In genomic region chr14:64938972-64939816, GRCh38 we compare ENCODE assay signal across 9 cellular contexts. TPM values are rescaled to one million over a fixed set of nuclear protein-coding genes. Genes with fewer than 3 reads are reported as not detected.
DNase-seq lines count a peak whose midpoint lies in the region; ATAC-seq, FAIRE-seq and TF ChIP-seq lines count a peak whose summit lies in the region.
"Had no signal": no experiment of that assay in that cellular context is flagged by ENCODE, and none has a peak within 500 bp of the region (broad histone marks: within the 10 kb centered on the region; RNA-seq: fewer than 3 reads in every experiment).

No MANE protein-coding gene starts in this region.

- POLR2A ChIA-PET in CD8-positive, alpha-beta T cell (lab: Charles Lee) = interaction anchor here (1.0 kb wide), 1 partner anchor 14 kb away, joined by 4 read pairs; no protein-coding TSS in a partner anchor

- no peak for FAIRE-seq in RCC 7860 (lab: Jason Lieb, UNC)

- CTCF ChIA-PET in CD8-positive, alpha-beta T cell (lab: Charles Lee) = interaction anchor here (1.1 to 1.5 kb wide), 2 partner anchors 11 to 115 kb away, joined by 3 to 5 read pairs; no protein-coding TSS in a partner anchor

- no peaks in the 10 kb centered on the region for H3K27me3 Mint-ChIP-seq in CD8-positive, alpha-beta T cell (ENCODE audit: low read depth)
- H3K27me3 Mint-ChIP-seq in effector memory CD8-positive, alpha-beta T cell = no peaks in the 10 kb centered on the region

- H3K4me1 Mint-ChIP-seq in CD8-positive, alpha-beta T cell (ENCODE audit: low read depth) = peaks cover 78% of the 10 kb centered on the region
- peaks cover 16 to 44% of the 10 kb centered on the region in 2 donors for H3K4me1 Mint-ChIP-seq in effector memory CD8-positive, alpha-beta T cell (ENCODE audit: low read depth in 2 of 2)

- H3K9me3 Mint-ChIP-seq in CD8-positive, alpha-beta T cell = no peaks in the 10 kb centered on the region
- H3K9me3 Mint-ChIP-seq in effector memory CD8-positive, alpha-beta T cell = no peaks in the 10 kb centered on the region
- H3K9me3 Mint-ChIP-seq: T-helper 2 cell treated with Interferon-gamma antibody and Interleukin-4, amounts not matched to agents 5 μg/mL and 100 μg/mL, for 36 hours had no signal

- H3K9me3 ChIP-seq in CD8-positive, alpha-beta T cell (ENCODE audit: low read length) = no peaks in the 10 kb centered on the region
- H3K9me3 ChIP-seq in uterus = no peaks in the 10 kb centered on the region
- H3K9me3 ChIP-seq: heart left ventricle had no signal

- H3K36me3 ChIP-seq in CD8-positive, alpha-beta T cell (ENCODE audit: insufficient read depth, low read length) = peaks cover 2% of the 10 kb centered on the region
- H3K36me3 ChIP-seq in uterus = no peaks in the 10 kb centered on the region

- no peak for TF ChIP-seq POLR2A in uterus (IDR thresholded peaks at IDR 0.05)

- no peak for DNase-seq in CD8-positive, alpha-beta T cell
- DNase-seq in NCI-H2081 treated with DMSO at 0.1 percent for 48 hours (lab: John Stamatoyannopoulos, UW) = peak; percentile 85
- no peak for DNase-seq in effector memory CD8-positive, alpha-beta T cell
- DNase-seq in RCC 7860 (ENCODE audit: low spot score) = no peak
- no peak for DNase-seq in uterus
- DNase-seq in NK-92 treated with Interleukin-12 subunit alpha and Interleukin-12 subunit beta, amount 100 ng/mL, for 24 hours (lab: John Stamatoyannopoulos, UW) = no peak
- DNase-seq: effector CD4-positive, alpha-beta T cell; heart left ventricle had no signal

- H3K27ac Mint-ChIP-seq in CD8-positive, alpha-beta T cell = peak overlapping the region; percentile 60
- peak overlapping the region; percentile 25 to 83 for H3K27ac Mint-ChIP-seq in effector memory CD8-positive, alpha-beta T cell
- H3K27ac Mint-ChIP-seq: T-helper 2 cell treated with Interferon-gamma antibody and Interleukin-4, amounts not matched to agents 5 μg/mL and 100 μg/mL, for 36 hours had no signal

- H3K36me3 Mint-ChIP-seq in CD8-positive, alpha-beta T cell = peaks cover 83% of the 10 kb centered on the region
- peaks cover 33% of the 10 kb centered on the region for H3K36me3 Mint-ChIP-seq in effector memory CD8-positive, alpha-beta T cell (ENCODE audit: insufficient read depth)

- H3K4me3 ChIP-seq in CD8-positive, alpha-beta T cell (ENCODE audit: low read depth, low read length) = no peak overlapping the region
- H3K4me3 ChIP-seq in uterus = no peak overlapping the region
- H3K4me3 ChIP-seq: heart left ventricle had no signal

- intact Hi-C loops in CD8-positive, alpha-beta T cell (cut with DNase I, micrococcal nuclease) = no loop called here
- intact Hi-C loops in uterus (cut with DNase I; ENCODE audit: low total_unique reads) = no loop called here

- ATAC-seq in CD8-positive, alpha-beta T cell = no peak
- no peak for ATAC-seq in effector memory CD8-positive, alpha-beta T cell (replicated peaks)

- H3K27me3 ChIP-seq in CD8-positive, alpha-beta T cell (ENCODE audit: insufficient read depth, low read length) = no peaks in the 10 kb centered on the region
- no peaks in the 10 kb centered on the region for H3K27me3 ChIP-seq in uterus
- H3K27me3 ChIP-seq: heart left ventricle had no signal

- no peaks in the 10 kb centered on the region for H3K4me1 ChIP-seq in CD8-positive, alpha-beta T cell (ENCODE audit: insufficient read depth, low read length)
- H3K4me1 ChIP-seq in uterus = no peaks in the 10 kb centered on the region

- TF ChIP-seq CTCF in CD8-positive, alpha-beta T cell (IDR thresholded peaks at IDR 0.05) = no peak
- no peak for TF ChIP-seq CTCF in uterus (IDR thresholded peaks at IDR 0.05)

- H3K27ac ChIP-seq in CD8-positive, alpha-beta T cell (ENCODE audit: low read depth, low read length) = no peak overlapping the region
- H3K27ac ChIP-seq in uterus = no peak overlapping the region
- H3K27ac ChIP-seq: heart left ventricle had no signal

- no peak overlapping the region for H3K4me3 Mint-ChIP-seq in CD8-positive, alpha-beta T cell
- no peak overlapping the region for H3K4me3 Mint-ChIP-seq in effector memory CD8-positive, alpha-beta T cell
- H3K4me3 Mint-ChIP-seq: T-helper 2 cell treated with Interferon-gamma antibody and Interleukin-4, amounts not matched to agents 5 μg/mL and 100 μg/mL, for 36 hours had no signal

RNA-seq across cellular contexts. Expression of gene GPX2, which starts 3.4 kb away (rescaled TPM):
- not detected for total RNA-seq in CD8-positive, alpha-beta T cell
- total RNA-seq in uterus = under 1 TPM in 1 of 4 donors, not detected in 3; 0.29 TPM
- total RNA-seq: heart left ventricle had no signal

RNA-seq across cellular contexts. Expression of gene CHURC1, which starts 24.9 kb away (rescaled TPM):
- total RNA-seq in CD8-positive, alpha-beta T cell = 10 to 100 TPM; 43.9 to 46.7 TPM
- total RNA-seq in uterus = 100 to 1,000 TPM in 1 of 4 donors, 10 to 100 TPM in 3; 35.1 to 121 (median 62.4) TPM

RNA-seq across cellular contexts. Expression of gene RAB15, which starts 32.9 kb away (rescaled TPM):
- 1 to 10 TPM; 2.9 to 3.6 TPM for total RNA-seq in CD8-positive, alpha-beta T cell
- 1 to 10 TPM in 3 of 4 donors, not detected in 1; 1.0 to 3.8 (median 3.4) TPM for total RNA-seq in uterus

RNA-seq across cellular contexts. Expression of gene FNTB, which starts 47.5 kb away (rescaled TPM):
- 1 to 10 TPM; 6.3 to 7.7 TPM for total RNA-seq in CD8-positive, alpha-beta T cell
- 10 to 100 TPM in 3 of 4 donors, 1 to 10 TPM in 1; 7.4 to 29.7 (median 20.4) TPM for total RNA-seq in uterus

RNA-seq across cellular contexts. Expression of gene SPTB, which starts 59.5 kb away (rescaled TPM):
- not detected for total RNA-seq in CD8-positive, alpha-beta T cell
- total RNA-seq in uterus = 1 to 10 TPM in 3 of 4 donors, not detected in 1; 1.0 to 5.4 (median 4.6) TPM
